In genomic region chr12:96150442-96150841, GRCh38 we compare ENCODE assay signal across 1 cellular context.
TF ChIP-seq lines count a peak whose summit lies in the region.

No MANE protein-coding gene starts in this region.

TF ChIP-seq in HEK293, 187 proteins besides CTCF, POLR2A, EP300 and RAD21 (continued from another document):
- TF ChIP-seq, protein P1, sequence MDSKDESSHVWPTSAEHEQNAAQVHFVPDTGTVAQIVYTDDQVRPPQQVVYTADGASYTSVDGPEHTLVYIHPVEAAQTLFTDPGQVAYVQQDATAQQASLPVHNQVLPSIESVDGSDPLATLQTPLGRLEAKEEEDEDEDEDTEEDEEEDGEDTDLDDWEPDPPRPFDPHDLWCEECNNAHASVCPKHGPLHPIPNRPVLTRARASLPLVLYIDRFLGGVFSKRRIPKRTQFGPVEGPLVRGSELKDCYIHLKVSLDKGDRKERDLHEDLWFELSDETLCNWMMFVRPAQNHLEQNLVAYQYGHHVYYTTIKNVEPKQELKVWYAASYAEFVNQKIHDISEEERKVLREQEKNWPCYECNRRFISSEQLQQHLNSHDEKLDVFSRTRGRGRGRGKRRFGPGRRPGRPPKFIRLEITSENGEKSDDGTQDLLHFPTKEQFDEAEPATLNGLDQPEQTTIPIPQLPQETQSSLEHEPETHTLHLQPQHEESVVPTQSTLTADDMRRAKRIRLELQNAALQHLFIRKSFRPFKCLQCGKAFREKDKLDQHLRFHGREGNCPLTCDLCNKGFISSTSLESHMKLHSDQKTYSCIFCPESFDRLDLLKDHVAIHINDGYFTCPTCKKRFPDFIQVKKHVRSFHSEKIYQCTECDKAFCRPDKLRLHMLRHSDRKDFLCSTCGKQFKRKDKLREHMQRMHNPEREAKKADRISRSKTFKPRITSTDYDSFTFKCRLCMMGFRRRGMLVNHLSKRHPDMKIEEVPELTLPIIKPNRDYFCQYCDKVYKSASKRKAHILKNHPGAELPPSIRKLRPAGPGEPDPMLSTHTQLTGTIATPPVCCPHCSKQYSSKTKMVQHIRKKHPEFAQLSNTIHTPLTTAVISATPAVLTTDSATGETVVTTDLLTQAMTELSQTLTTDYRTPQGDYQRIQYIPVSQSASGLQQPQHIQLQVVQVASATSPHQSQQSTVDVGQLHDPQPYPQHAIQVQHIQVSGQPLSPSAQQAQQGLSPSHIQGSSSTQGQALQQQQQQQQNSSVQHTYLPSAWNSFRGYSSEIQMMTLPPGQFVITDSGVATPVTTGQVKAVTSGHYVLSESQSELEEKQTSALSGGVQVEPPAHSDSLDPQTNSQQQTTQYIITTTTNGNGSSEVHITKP (tag by site-specific recombination; IDR thresholded peaks at IDR 0.05) = no peak
- TF ChIP-seq ZIC2 (tag by site-specific recombination; IDR thresholded peaks at IDR 0.05) (peak; percentile 67), ZSCAN18 (tag by site-specific recombination; IDR thresholded peaks at IDR 0.05) (no peak)
